ENCODE assay signal across 18 cellular contexts in genomic region chr13:110960219-110960618, GRCh38. TPM values are rescaled to one million over a fixed set of nuclear protein-coding genes. Genes with fewer than 3 reads are reported as not detected.
DNase-seq lines count a peak whose midpoint lies in the region; ATAC-seq and TF ChIP-seq lines count a peak whose summit lies in the region.
"Had no signal": no experiment of that assay in that cellular context is flagged by ENCODE, and none has a peak within 500 bp of the region (broad histone marks: within the 10 kb centered on the region; RNA-seq: fewer than 3 reads in every experiment).

No MANE protein-coding gene starts in this region.

- no peak for ATAC-seq in activated T-cell treated with anti-CD3 and anti-CD28 coated beads, Interleukin-2, amount 50 U/mL, for 72 hours (replicated peaks in 1 of 2)
- ATAC-seq in GM19463 (IDR thresholded peaks at IDR 0.05; ENCODE audit: unreplicated experiment), result no peak
- ATAC-seq: A549; CD8-positive, alpha-beta T cell had no signal

- DNase-seq in activated T-cell treated with anti-CD3 and anti-CD28 coated beads, Interleukin-2, amount 50 U/mL, for 72 hours, result no peak
- no peak for DNase-seq in activated T-cell treated with anti-CD3 and anti-CD28 coated beads, Interleukin-2, amount 50 U/mL, for 48 hours
- peak; percentile 8 to 20 for DNase-seq in erythroblast (lab: John Stamatoyannopoulos, UW)
- DNase-seq in vagina (ENCODE audit: extremely low spot score in 2 of 2), result peak; percentile 14 to 20
- DNase-seq in substantia nigra (lab: John Stamatoyannopoulos, UW), result no peak
- DNase-seq: AML-193; Caco-2; Calu3; CD4-positive, alpha-beta T cell; CD8-positive, alpha-beta T cell; DMS79 treated with DMSO at 0.1 percent for 48 hours; GF-D8 had no signal

- peak overlapping the region; percentile 46 for H3K27ac Mint-ChIP-seq in activated T-cell treated with anti-CD3 and anti-CD28 coated beads, Interleukin-2, amount 50 U/mL, for 72 hours
- H3K27ac Mint-ChIP-seq: B cell; CD4-positive, alpha-beta T cell; CD8-positive, alpha-beta T cell had no signal

- H3K27me3 ChIP-seq in vagina, result no peaks in the 10 kb centered on the region
- H3K27me3 ChIP-seq: BLaER1 treated with 17β-estradiol and CSF1 and Interleukin-3, amounts not matched to agents 10 nM and 100 nM had no signal

- no peak overlapping the region for H3K4me3 Mint-ChIP-seq in activated T-cell treated with anti-CD3 and anti-CD28 coated beads, Interleukin-2, amount 50 U/mL, for 72 hours
- H3K4me3 Mint-ChIP-seq: B cell; CD4-positive, alpha-beta T cell; CD8-positive, alpha-beta T cell had no signal

- H3K4me1 Mint-ChIP-seq in activated T-cell treated with anti-CD3 and anti-CD28 coated beads, Interleukin-2, amount 50 U/mL, for 72 hours (ENCODE audit: low read depth), result peaks cover 18% of the 10 kb centered on the region
- H3K4me1 Mint-ChIP-seq: B cell had no signal

- H3K27ac ChIP-seq in vagina, result no peak overlapping the region
- H3K27ac ChIP-seq in substantia nigra (ENCODE audit: low read depth, low read length, poor library complexity, severe bottlenecking), result no peak overlapping the region
- H3K27ac ChIP-seq: 22Rv1; A549; BLaER1 treated with 17β-estradiol and CSF1 and Interleukin-3, amounts not matched to agents 10 nM and 100 nM; C4-2B had no signal

- no peak for TF ChIP-seq CTCF in vagina (IDR thresholded peaks at IDR 0.05)

- TF ChIP-seq POLR2A in erythroblast (IDR thresholded peaks at IDR 0.05; ENCODE audit: low read length), result no peak
- TF ChIP-seq POLR2A in vagina (IDR thresholded peaks at IDR 0.05), result no peak

- H3K9me3 Mint-ChIP-seq in activated T-cell treated with anti-CD3 and anti-CD28 coated beads, Interleukin-2, amount 50 U/mL, for 72 hours, result peaks cover 12 to 14% of the 10 kb centered on the region in 2 donors

- H3K9me3 ChIP-seq in vagina, result no peaks in the 10 kb centered on the region
- H3K9me3 ChIP-seq: A549 had no signal

- no peaks in the 10 kb centered on the region for H3K4me1 ChIP-seq in vagina

- H3K36me3 Mint-ChIP-seq in activated T-cell treated with anti-CD3 and anti-CD28 coated beads, Interleukin-2, amount 50 U/mL, for 72 hours (ENCODE audit: insufficient read depth in 2 of 2), result peaks cover 15 to 25% of the 10 kb centered on the region in 2 donors
- H3K36me3 Mint-ChIP-seq: CD8-positive, alpha-beta T cell had no signal

- peaks cover 34% of the 10 kb centered on the region for H3K27me3 Mint-ChIP-seq in activated T-cell treated with anti-CD3 and anti-CD28 coated beads, Interleukin-2, amount 50 U/mL, for 72 hours (ENCODE audit: low read depth)

- H3K4me3 ChIP-seq in vagina, result no peak overlapping the region
- H3K4me3 ChIP-seq: A549; BLaER1 treated with 17β-estradiol and CSF1 and Interleukin-3, amounts not matched to agents 10 nM and 100 nM had no signal

- H3K36me3 ChIP-seq in vagina, result no peaks in the 10 kb centered on the region
- H3K36me3 ChIP-seq: BLaER1 treated with 17β-estradiol and CSF1 and Interleukin-3, amounts not matched to agents 10 nM and 100 nM had no signal

- intact Hi-C loops in vagina (cut with DNase I), result no loop called here

RNA-seq across cellular contexts. Expression of gene ANKRD10, which starts 45.4 kb away (rescaled TPM):
- total RNA-seq in activated T-cell treated with anti-CD3 and anti-CD28 coated beads, Interleukin-2, amount 50 U/mL, for 72 hours, result 100 to 1,000 TPM; 139 to 142 TPM
- 114 TPM for total RNA-seq in vagina

Comparison
In these comparisons a context has a peak if more than half of its experiments do, and no peak if none do; other contexts are left out.
1. DNase-seq: peak in erythroblast (2 of 2) and vagina (2 of 2); none in activated T-cell treated with anti-CD3 and anti-CD28 coated beads, Interleukin-2, amount 50 U/mL, for 72 hours (0 of 2), activated T-cell treated with anti-CD3 and anti-CD28 coated beads, Interleukin-2, amount 50 U/mL, for 48 hours (0 of 2) and substantia nigra (0 of 49).